ENCODE assay signal across 21 cellular contexts in genomic region chr6:114376611-114377206, GRCh38. TPM values are rescaled to one million over a fixed set of nuclear protein-coding genes. Genes with fewer than 3 reads are reported as not detected.
"Had no signal": no experiment of that assay in that cellular context is flagged by ENCODE, and none has a peak within 500 bp of the region (broad histone marks: within the 10 kb centered on the region; RNA-seq: fewer than 3 reads in every experiment).

No MANE protein-coding gene starts in this region.

- H3K4me1 Mint-ChIP-seq: natural killer cell; stimulated activated memory B cell treated with anti-CD40 and anti-IgM and Interleukin-4, amounts not matched to agents 10 μg/mL and 1 μg/mL and 100 μg/mL, for 72 hours had no signal

- H3K36me3 ChIP-seq: ascending aorta, breast epithelium, left lung, sigmoid colon, tibial artery, uterus had no signal

- H3K4me3 Mint-ChIP-seq: activated naive CD4-positive, alpha-beta T cell treated with anti-CD3 and anti-CD28 coated beads for 36 hours; dendritic cell treated with granulocyte-macrophage colony-stimulating factor and Interleukin-4, amounts not matched to agents 40 ng/mL and 50 ng/mL, for 4 days; natural killer cell; stimulated activated memory B cell treated with anti-CD40 and anti-IgM and Interleukin-4, amounts not matched to agents 10 μg/mL and 1 μg/mL and 100 μg/mL, for 72 hours; T-helper 2 cell treated with Interferon-gamma antibody and Interleukin-4, amounts not matched to agents 5 μg/mL and 100 μg/mL, for 36 hours had no signal

- H3K36me3 Mint-ChIP-seq: natural killer cell; stimulated activated memory B cell treated with anti-CD40 and anti-IgM and Interleukin-4, amounts not matched to agents 10 μg/mL and 1 μg/mL and 100 μg/mL, for 72 hours had no signal

- H3K4me1 ChIP-seq: ascending aorta, breast epithelium, foreskin keratinocyte, left lung, sigmoid colon, tibial artery, uterus had no signal

- H3K4me3 ChIP-seq: ascending aorta, breast epithelium, left lung, sigmoid colon, tibial artery, uterus had no signal

- H3K27ac Mint-ChIP-seq: activated naive CD4-positive, alpha-beta T cell treated with anti-CD3 and anti-CD28 coated beads for 36 hours; activated T-helper 2 cell treated with anti-CD3 and anti-CD28 coated beads, Interferon-gamma antibody, Interleukin-2, Interleukin-4, amounts not matched to agents 10 μg/mL and 5 μg/mL and 100 μg/mL, durations not matched to agents 14 hours and 24 hours and 36 hours; dendritic cell treated with granulocyte-macrophage colony-stimulating factor and Interleukin-4, amounts not matched to agents 40 ng/mL and 50 ng/mL, for 4 days; natural killer cell; stimulated activated memory B cell treated with anti-CD40 and anti-IgM and Interleukin-4, amounts not matched to agents 10 μg/mL and 1 μg/mL and 100 μg/mL, for 72 hours; T-helper 2 cell treated with Interferon-gamma antibody and Interleukin-4, amounts not matched to agents 5 μg/mL and 100 μg/mL, for 36 hours had no signal

- H3K9me3 Mint-ChIP-seq: activated naive CD4-positive, alpha-beta T cell treated with anti-CD3 and anti-CD28 coated beads for 36 hours; activated T-helper 2 cell treated with anti-CD3 and anti-CD28 coated beads, Interferon-gamma antibody, Interleukin-2, Interleukin-4, amounts not matched to agents 10 μg/mL and 5 μg/mL and 100 μg/mL, durations not matched to agents 14 hours and 24 hours and 36 hours; dendritic cell treated with granulocyte-macrophage colony-stimulating factor and Interleukin-4, amounts not matched to agents 40 ng/mL and 50 ng/mL, for 4 days; T-helper 2 cell treated with Interferon-gamma antibody and Interleukin-4, amounts not matched to agents 5 μg/mL and 100 μg/mL, for 36 hours had no signal

- ATAC-seq: foreskin keratinocyte; left lung; natural killer cell; stimulated activated memory B cell treated with anti-CD40 and anti-IgM and Interleukin-4, amounts not matched to agents 10 μg/mL and 1 μg/mL and 100 μg/mL, for 72 hours had no signal

- H3K27me3 ChIP-seq: ascending aorta, breast epithelium, foreskin keratinocyte, left lung, sigmoid colon, tibial artery, uterus had no signal

- DNase-seq: activated CD4-positive, alpha-beta T cell treated with anti-CD3 and anti-CD28 coated beads, Interleukin-2, amount 50 U/mL, for 48 hours; activated CD4-positive, CD25-positive, alpha-beta regulatory T cell treated with anti-CD3 and anti-CD28 coated beads, Interleukin-2, amount 50 U/mL, for 72 hours; activated naive CD4-positive, alpha-beta T cell treated with anti-CD3 and anti-CD28 coated beads for 36 hours; effector memory CD4-positive, alpha-beta T cell; foreskin keratinocyte; left lung; natural killer cell; sigmoid colon; stimulated activated CD4-positive, alpha-beta T cell treated with anti-CD3 and anti-CD28 coated beads, Interleukin-12 subunit alpha, Interleukin-12 subunit beta, amount 100 ng/mL, for 4 hours; stimulated activated CD4-positive, alpha-beta T cell treated with anti-CD3 and anti-CD28 coated beads, Interleukin-2, amount 100 ng/mL, for 24 hours; SW 1271; tibial artery; uterus had no signal

- H3K27me3 Mint-ChIP-seq: dendritic cell treated with granulocyte-macrophage colony-stimulating factor and Interleukin-4, amounts not matched to agents 40 ng/mL and 50 ng/mL, for 4 days; stimulated activated memory B cell treated with anti-CD40 and anti-IgM and Interleukin-4, amounts not matched to agents 10 μg/mL and 1 μg/mL and 100 μg/mL, for 72 hours had no signal

- H3K9me3 ChIP-seq: ascending aorta, breast epithelium, left lung, sigmoid colon, tibial artery, uterus had no signal

RNA-seq across cellular contexts. Expression of gene HS3ST5, which starts 33.9 kb away (rescaled TPM):
- total RNA-seq: activated naive CD4-positive, alpha-beta T cell treated with anti-CD3 and anti-CD28 coated beads for 36 hours; activated T-helper 2 cell treated with anti-CD3 and anti-CD28 coated beads, Interferon-gamma antibody, Interleukin-2, Interleukin-4, amounts not matched to agents 10 μg/mL and 5 μg/mL and 100 μg/mL, durations not matched to agents 14 hours and 24 hours and 36 hours; ascending aorta; breast epithelium; foreskin keratinocyte; natural killer cell; osteoblast; subcutaneous adipose tissue had no signal
